ENCODE assay signal across 1 cellular context in genomic region chr1:35666916-35667315, GRCh38.
TF ChIP-seq lines count a peak whose summit lies in the region.

No MANE protein-coding gene starts in this region.

TF ChIP-seq in WTC11, 78 proteins besides CTCF, POLR2A, EP300 and RAD21 (continued from another document):
- no peak for TF ChIP-seq E2F1 (CRISPR knock-in tag; IDR thresholded peaks at IDR 0.05)
- TF ChIP-seq ELF4 (CRISPR knock-in tag; IDR thresholded peaks at IDR 0.05; ENCODE audit: low read depth) = no peak
- no peak for TF ChIP-seq GTF2I (CRISPR knock-in tag; conservative IDR thresholded peaks at IDR 0.05)
- no peak for TF ChIP-seq TP53 (CRISPR knock-in tag; IDR thresholded peaks at IDR 0.05)
- TF ChIP-seq RORB (CRISPR knock-in tag; IDR thresholded peaks at IDR 0.05) = no peak
- TF ChIP-seq RELA (CRISPR knock-in tag; IDR thresholded peaks at IDR 0.05; ENCODE audit: borderline replicate concordance) = no peak
- no peak for TF ChIP-seq STAT6 (CRISPR knock-in tag; conservative IDR thresholded peaks at IDR 0.05; ENCODE audit: low read depth)
TF ChIP-seq in WTC11: peak in this region for 0.
